Comparison of ENCODE assay signal across 8 cellular contexts in the genomic region with DNA sequence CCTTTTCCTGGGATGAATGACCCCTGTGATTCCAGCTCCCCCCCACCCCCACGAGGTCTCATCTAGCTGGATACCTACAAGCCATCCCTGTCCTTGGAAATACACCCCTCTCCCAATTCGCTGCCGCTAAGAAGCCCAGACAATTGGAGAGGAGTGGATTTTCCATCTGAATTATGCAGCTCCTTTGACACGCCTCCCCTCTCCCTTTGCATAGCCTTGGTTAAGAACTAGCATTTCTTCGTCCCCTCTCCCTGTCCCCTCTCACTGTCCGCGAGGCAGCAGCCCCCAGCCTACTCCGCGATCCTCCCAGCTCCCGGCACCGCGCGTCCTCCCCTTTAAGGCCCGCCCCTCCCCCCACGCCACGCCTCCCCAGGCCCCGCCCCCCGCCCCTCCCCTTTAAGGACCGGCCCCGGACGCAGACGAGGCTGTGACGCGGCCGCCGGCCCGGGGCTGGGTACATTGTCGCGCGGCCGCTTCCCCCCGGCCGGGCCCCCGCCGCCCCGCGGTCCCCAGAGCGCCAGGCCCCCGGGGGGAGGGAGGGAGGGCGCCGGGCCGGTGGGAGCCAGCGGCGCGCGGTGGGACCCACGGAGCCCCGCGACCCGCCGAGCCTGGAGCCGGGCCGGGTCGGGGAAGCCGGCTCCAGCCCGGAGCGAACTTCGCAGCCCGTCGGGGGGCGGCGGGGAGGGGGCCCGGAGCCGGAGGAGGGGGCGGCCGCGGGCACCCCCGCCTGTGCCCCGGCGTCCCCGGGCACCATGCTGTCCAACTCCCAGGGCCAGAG. TPM values are rescaled to one million over a fixed set of nuclear protein-coding genes. Genes with fewer than 3 reads are reported as not detected.
A peak's percentile ranks its signal among the peaks of the same experiment; 100 is the strongest.
DNase-seq lines count a peak whose midpoint lies in the region; ATAC-seq and TF ChIP-seq lines count a peak whose summit lies in the region.

A gene (plus strand): TSS at position 428 of the 778 bp plus-strand sequence. CDS start 325 bp downstream, at position 753.

- H3K36me3 ChIP-seq in NT2/D1 (ENCODE audit: insufficient read depth, insufficient read length, low read length) (no peaks in the 10 kb centered on the region), mucosa of descending colon (ENCODE audit: low read depth) (no peaks in the 10 kb centered on the region)

- DNase-seq in NCI-H1694 treated with DMSO at 0.1 percent for 48 hours (lab: John Stamatoyannopoulos, UW) (peak; percentile 30), NCI-H1694 (lab: John Stamatoyannopoulos, UW) (no peak), NT2/D1 (ENCODE audit: low read depth, low spot score) (no peak), activated T-cell treated with anti-CD3 and anti-CD28 coated beads for 1 hour (ENCODE audit: low read depth) (peak; percentile 76), epidermal melanocyte (ENCODE audit: insufficient read length, low spot score) (peak; percentile 92), mucosa of descending colon (peak; percentile 79 to 86 (median 85))
- peak; percentile 62 to 74 for DNase-seq in stimulated activated CD8-positive, alpha-beta memory T cell treated with anti-CD3 and anti-CD28 coated beads, Interleukin-2, amount 100 ng/mL, for 48 hours (ENCODE audit: low read depth in 2 of 2)

- peak within 1 kb of the TSS; percentile 82 for H3K9ac ChIP-seq in NT2/D1 (ENCODE audit: insufficient read length, low read depth)

- TF ChIP-seq CTCF in mucosa of descending colon (IDR thresholded peaks at IDR 0.05): no peak

- H3K9me3 ChIP-seq in NT2/D1 (ENCODE audit: insufficient read depth, low read length) (no peaks in the 10 kb centered on the region), mucosa of descending colon (no peaks in the 10 kb centered on the region)

- H3K27me3 ChIP-seq in NT2/D1 (ENCODE audit: insufficient read depth, insufficient read length): peaks cover 36% of the 10 kb centered on the region

- H3K4me1 ChIP-seq in NT2/D1 (ENCODE audit: insufficient read depth, insufficient read length) (peaks cover 4% of the 10 kb centered on the region), mucosa of descending colon (ENCODE audit: low read depth) (peaks cover 33% of the 10 kb centered on the region)

- ATAC-seq in HG03139 (IDR thresholded peaks at IDR 0.05; ENCODE audit: unreplicated experiment) (peak; percentile 39), mucosa of descending colon (peak; percentile 85)

- H3K4me3 ChIP-seq in NT2/D1 (ENCODE audit: insufficient read length, low read depth) (peak within 1 kb of the TSS; percentile 81), mucosa of descending colon (peak within 1 kb of the TSS; percentile 78)

- intact Hi-C loops in mucosa of descending colon (cut with DNase I, micrococcal nuclease): no loop called here

RNA-seq across cellular contexts. Expression of the gene that starts here (rescaled TPM):
- total RNA-seq in mucosa of descending colon: 10 to 100 TPM; 68.4 to 75.2 (median 72.1) TPM

Comparison
In these comparisons a context has a peak if more than half of its experiments do, and no peak if none do; other contexts are left out.
1. DNase-seq: peak in NCI-H1694 treated with DMSO at 0.1 percent for 48 hours (single experiment), activated T-cell treated with anti-CD3 and anti-CD28 coated beads for 1 hour (single experiment), epidermal melanocyte (single experiment), mucosa of descending colon (3 of 3) and stimulated activated CD8-positive, alpha-beta memory T cell treated with anti-CD3 and anti-CD28 coated beads, Interleukin-2, amount 100 ng/mL, for 48 hours (2 of 2); none in NCI-H1694 (single experiment) and NT2/D1 (single experiment).